ENCODE assay signal across 8 cellular contexts in genomic region chr17:7889166-7889584, GRCh38. TPM values are rescaled to one million over a fixed set of nuclear protein-coding genes. Genes with fewer than 3 reads are reported as not detected.
DNase-seq lines count a peak whose midpoint lies in the region; ATAC-seq and TF ChIP-seq lines count a peak whose summit lies in the region.

No MANE protein-coding gene starts in this region.

- no peak for ATAC-seq in HG02571 (IDR thresholded peaks at IDR 0.05; ENCODE audit: unreplicated experiment)

- intact Hi-C loops in colonic mucosa (cut with DNase I), result no loop called here

- TF ChIP-seq CTCF in colonic mucosa (IDR thresholded peaks at IDR 0.05), result peak; percentile 49

- H3K27me3 ChIP-seq in colonic mucosa, result no peaks in the 10 kb centered on the region
- H3K27me3 ChIP-seq in layer of hippocampus (ENCODE audit: control insufficient read depth, insufficient read depth, low read length), result no peaks in the 10 kb centered on the region

- H3K4me1 ChIP-seq in colonic mucosa, result peaks cover 23% of the 10 kb centered on the region

- H3K27ac ChIP-seq in colonic mucosa, result peak overlapping the region; percentile 99
- peak overlapping the region; percentile 93 for H3K27ac ChIP-seq in layer of hippocampus (ENCODE audit: low read depth, low read length)

- DNase-seq in DMS79 treated with DMSO at 0.1 percent for 48 hours (lab: John Stamatoyannopoulos, UW), result peak; percentile 92
- peak; percentile 66 for DNase-seq in NCI-H128 (lab: John Stamatoyannopoulos, UW; ENCODE audit: unreplicated experiment)
- DNase-seq in T1000 (lab: John Stamatoyannopoulos, UW), result peak; percentile 80
- DNase-seq in colonic mucosa, result peak; percentile 98
- DNase-seq in stimulated activated CD4-positive, alpha-beta T cell treated with anti-CD3 and anti-CD28 coated beads, Interleukin-2, amount 100 ng/mL, for 24 hours, result peak; percentile 45 to 53
- no peak for DNase-seq in activated CD4-positive, CD25-positive, alpha-beta regulatory T cell (lab: John Stamatoyannopoulos, UW)

- no peak overlapping the region for H3K4me3 ChIP-seq in colonic mucosa

- peak overlapping the region in 1 of 2 donors; percentile 97 for H3K9ac ChIP-seq in colonic mucosa (ENCODE audit: low read depth in 2 of 2, low read length in 2 of 2)

- no peaks in the 10 kb centered on the region for H3K9me3 ChIP-seq in colonic mucosa

- H3K36me3 ChIP-seq in colonic mucosa, result peaks cover 17% of the 10 kb centered on the region

RNA-seq across cellular contexts. Expression of gene CHD3, which starts 0.6 kb away (rescaled TPM):
- 100 to 1,000 TPM in 1 of 2 donors, 10 to 100 TPM in 1; 56.3 to 108 TPM for total RNA-seq in colonic mucosa

RNA-seq across cellular contexts. Expression of gene RNF227, which starts 26.9 kb away (rescaled TPM):
- 1 to 10 TPM; 2.8 to 3.0 TPM for total RNA-seq in colonic mucosa

RNA-seq across cellular contexts. Expression of gene CYB5D1, which starts 31.4 kb away (rescaled TPM):
- total RNA-seq in colonic mucosa, result 10 to 100 TPM in 1 of 2 donors, 1 to 10 TPM in 1; 9.4 to 18.2 TPM

RNA-seq across cellular contexts. Expression of gene NAA38, which starts 31.8 kb away (rescaled TPM):
- 100 to 1,000 TPM in 1 of 2 donors, 10 to 100 TPM in 1; 59.5 to 133 TPM for total RNA-seq in colonic mucosa

RNA-seq across cellular contexts. Expression of gene TMEM88, which starts 34.3 kb away (rescaled TPM):
- 1 to 10 TPM; 2.5 to 2.7 TPM for total RNA-seq in colonic mucosa

Comparison
In these comparisons a context has a peak if more than half of its experiments do, and no peak if none do; other contexts are left out.
1. DNase-seq: peak in DMS79 treated with DMSO at 0.1 percent for 48 hours (single experiment), NCI-H128 (single experiment), T1000 (single experiment), colonic mucosa (single experiment) and stimulated activated CD4-positive, alpha-beta T cell treated with anti-CD3 and anti-CD28 coated beads, Interleukin-2, amount 100 ng/mL, for 24 hours (2 of 2); none in activated CD4-positive, CD25-positive, alpha-beta regulatory T cell (0 of 4).